In the genomic region with DNA sequence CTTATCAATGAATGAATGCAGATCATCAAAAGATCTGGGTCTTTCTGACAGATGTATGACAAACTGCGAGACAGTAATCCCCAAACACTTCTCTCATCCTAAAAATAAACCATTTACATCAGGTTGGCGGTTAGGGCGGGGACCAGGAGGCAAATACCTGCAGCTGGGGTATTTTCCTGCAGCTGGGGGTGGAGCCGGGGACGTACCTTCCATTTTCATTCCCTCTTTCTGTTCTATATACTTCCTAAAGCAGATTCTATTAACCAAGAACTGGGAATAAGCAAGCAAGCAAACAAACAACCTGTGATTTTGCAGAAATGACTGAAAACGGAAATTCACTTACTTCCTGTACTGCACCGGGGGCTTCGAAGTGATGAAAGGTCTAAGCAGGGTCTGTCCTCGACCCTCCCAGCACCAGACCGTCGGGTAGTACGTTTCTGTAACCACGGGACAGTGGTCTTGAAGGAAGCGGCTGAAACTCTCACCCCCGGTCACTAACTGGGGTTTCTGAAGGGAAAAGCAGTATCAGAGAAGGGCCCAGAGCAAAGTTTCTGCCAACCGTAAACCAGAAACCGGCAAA, we compare ENCODE assay signal across 2 cellular contexts.
TF ChIP-seq lines count a peak whose summit lies in the region.

No MANE protein-coding gene starts in this region.

TF ChIP-seq in GM12878, 131 proteins besides CTCF, POLR2A, EP300 and RAD21 (continues in another document):
- 0 out of 2 replicates have a peak, but pooled peaks have one; percentile 40 for TF ChIP-seq POLR2AphosphoS5 (IDR thresholded peaks at IDR 0.05; ENCODE audit: low read length)
- TF ChIP-seq, protein P1, sequence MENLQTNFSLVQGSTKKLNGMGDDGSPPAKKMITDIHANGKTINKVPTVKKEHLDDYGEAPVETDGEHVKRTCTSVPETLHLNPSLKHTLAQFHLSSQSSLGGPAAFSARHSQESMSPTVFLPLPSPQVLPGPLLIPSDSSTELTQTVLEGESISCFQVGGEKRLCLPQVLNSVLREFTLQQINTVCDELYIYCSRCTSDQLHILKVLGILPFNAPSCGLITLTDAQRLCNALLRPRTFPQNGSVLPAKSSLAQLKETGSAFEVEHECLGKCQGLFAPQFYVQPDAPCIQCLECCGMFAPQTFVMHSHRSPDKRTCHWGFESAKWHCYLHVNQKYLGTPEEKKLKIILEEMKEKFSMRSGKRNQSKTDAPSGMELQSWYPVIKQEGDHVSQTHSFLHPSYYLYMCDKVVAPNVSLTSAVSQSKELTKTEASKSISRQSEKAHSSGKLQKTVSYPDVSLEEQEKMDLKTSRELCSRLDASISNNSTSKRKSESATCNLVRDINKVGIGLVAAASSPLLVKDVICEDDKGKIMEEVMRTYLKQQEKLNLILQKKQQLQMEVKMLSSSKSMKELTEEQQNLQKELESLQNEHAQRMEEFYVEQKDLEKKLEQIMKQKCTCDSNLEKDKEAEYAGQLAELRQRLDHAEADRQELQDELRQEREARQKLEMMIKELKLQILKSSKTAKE (IDR thresholded peaks at IDR 0.05; ENCODE audit: low read depth, poor library complexity, severe bottlenecking), result peak; percentile 7
- TF ChIP-seq MEF2A (IDR thresholded peaks at IDR 0.05; ENCODE audit: insufficient read depth, low read depth, low read length), result peak; percentile 77
- peak; percentile 16; the same call in 1 of the 2 replicates for TF ChIP-seq FOXM1 (IDR thresholded peaks at IDR 0.05; ENCODE audit: low read depth, low read length)
- TF ChIP-seq IRF4 (IDR thresholded peaks at IDR 0.05; ENCODE audit: low read depth, low read length), result no peak
- peak; percentile 9; the same call in 1 of the 2 replicates for TF ChIP-seq JUNB (IDR thresholded peaks at IDR 0.05)
- TF ChIP-seq RUNX3 (IDR thresholded peaks at IDR 0.05; ENCODE audit: low read length), result peak; percentile 78
- TF ChIP-seq, protein P2, sequence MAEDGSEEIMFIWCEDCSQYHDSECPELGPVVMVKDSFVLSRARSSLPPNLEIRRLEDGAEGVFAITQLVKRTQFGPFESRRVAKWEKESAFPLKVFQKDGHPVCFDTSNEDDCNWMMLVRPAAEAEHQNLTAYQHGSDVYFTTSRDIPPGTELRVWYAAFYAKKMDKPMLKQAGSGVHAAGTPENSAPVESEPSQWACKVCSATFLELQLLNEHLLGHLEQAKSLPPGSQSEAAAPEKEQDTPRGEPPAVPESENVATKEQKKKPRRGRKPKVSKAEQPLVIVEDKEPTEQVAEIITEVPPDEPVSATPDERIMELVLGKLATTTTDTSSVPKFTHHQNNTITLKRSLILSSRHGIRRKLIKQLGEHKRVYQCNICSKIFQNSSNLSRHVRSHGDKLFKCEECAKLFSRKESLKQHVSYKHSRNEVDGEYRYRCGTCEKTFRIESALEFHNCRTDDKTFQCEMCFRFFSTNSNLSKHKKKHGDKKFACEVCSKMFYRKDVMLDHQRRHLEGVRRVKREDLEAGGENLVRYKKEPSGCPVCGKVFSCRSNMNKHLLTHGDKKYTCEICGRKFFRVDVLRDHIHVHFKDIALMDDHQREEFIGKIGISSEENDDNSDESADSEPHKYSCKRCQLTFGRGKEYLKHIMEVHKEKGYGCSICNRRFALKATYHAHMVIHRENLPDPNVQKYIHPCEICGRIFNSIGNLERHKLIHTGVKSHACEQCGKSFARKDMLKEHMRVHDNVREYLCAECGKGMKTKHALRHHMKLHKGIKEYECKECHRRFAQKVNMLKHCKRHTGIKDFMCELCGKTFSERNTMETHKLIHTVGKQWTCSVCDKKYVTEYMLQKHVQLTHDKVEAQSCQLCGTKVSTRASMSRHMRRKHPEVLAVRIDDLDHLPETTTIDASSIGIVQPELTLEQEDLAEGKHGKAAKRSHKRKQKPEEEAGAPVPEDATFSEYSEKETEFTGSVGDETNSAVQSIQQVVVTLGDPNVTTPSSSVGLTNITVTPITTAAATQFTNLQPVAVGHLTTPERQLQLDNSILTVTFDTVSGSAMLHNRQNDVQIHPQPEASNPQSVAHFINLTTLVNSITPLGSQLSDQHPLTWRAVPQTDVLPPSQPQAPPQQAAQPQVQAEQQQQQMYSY (CRISPR knock-in tag; IDR thresholded peaks at IDR 0.05), result no peak
- TF ChIP-seq, protein P3, sequence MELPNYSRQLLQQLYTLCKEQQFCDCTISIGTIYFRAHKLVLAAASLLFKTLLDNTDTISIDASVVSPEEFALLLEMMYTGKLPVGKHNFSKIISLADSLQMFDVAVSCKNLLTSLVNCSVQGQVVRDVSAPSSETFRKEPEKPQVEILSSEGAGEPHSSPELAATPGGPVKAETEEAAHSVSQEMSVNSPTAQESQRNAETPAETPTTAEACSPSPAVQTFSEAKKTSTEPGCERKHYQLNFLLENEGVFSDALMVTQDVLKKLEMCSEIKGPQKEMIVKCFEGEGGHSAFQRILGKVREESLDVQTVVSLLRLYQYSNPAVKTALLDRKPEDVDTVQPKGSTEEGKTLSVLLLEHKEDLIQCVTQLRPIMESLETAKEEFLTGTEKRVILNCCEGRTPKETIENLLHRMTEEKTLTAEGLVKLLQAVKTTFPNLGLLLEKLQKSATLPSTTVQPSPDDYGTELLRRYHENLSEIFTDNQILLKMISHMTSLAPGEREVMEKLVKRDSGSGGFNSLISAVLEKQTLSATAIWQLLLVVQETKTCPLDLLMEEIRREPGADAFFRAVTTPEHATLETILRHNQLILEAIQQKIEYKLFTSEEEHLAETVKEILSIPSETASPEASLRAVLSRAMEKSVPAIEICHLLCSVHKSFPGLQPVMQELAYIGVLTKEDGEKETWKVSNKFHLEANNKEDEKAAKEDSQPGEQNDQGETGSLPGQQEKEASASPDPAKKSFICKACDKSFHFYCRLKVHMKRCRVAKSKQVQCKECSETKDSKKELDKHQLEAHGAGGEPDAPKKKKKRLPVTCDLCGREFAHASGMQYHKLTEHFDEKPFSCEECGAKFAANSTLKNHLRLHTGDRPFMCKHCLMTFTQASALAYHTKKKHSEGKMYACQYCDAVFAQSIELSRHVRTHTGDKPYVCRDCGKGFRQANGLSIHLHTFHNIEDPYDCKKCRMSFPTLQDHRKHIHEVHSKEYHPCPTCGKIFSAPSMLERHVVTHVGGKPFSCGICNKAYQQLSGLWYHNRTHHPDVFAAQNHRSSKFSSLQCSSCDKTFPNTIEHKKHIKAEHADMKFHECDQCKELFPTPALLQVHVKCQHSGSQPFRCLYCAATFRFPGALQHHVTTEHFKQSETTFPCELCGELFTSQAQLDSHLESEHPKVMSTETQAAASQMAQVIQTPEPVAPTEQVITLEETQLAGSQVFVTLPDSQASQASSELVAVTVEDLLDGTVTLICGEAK (IDR thresholded peaks at IDR 0.05; ENCODE audit: borderline replicate concordance), result 0 out of 2 replicates have a peak, but pooled peaks have one; percentile 17
- TF ChIP-seq ETV6 (conservative IDR thresholded peaks at IDR 0.05 in 1 of 2, IDR thresholded peaks at IDR 0.05 in 1 of 2; ENCODE audit: borderline replicate concordance in 1 of 2, low read depth in 1 of 2), result peak in 1 of 2 experiments; percentile 60; a peak in 1 of 4 replicates
- TF ChIP-seq TCF12 (IDR thresholded peaks at IDR 0.05; ENCODE audit: low read depth, low read length), result peak; percentile 48; the same call in 1 of the 2 replicates
- TF ChIP-seq CREB1 (IDR thresholded peaks at IDR 0.05; ENCODE audit: low read depth), result peak; percentile 56; the same call in 1 of the 2 replicates

TF ChIP-seq in liver, 16 proteins besides CTCF, POLR2A, EP300 and RAD21:
- TF ChIP-seq HNF4G (IDR thresholded peaks at IDR 0.05) (no peak), HNF4A (conservative IDR thresholded peaks at IDR 0.05) (no peak), EGR1 (IDR thresholded peaks at IDR 0.05; ENCODE audit: low read depth in 2 of 2) (no peak), TAF1 (conservative IDR thresholded peaks at IDR 0.05) (no peak), FOXA2 (IDR thresholded peaks at IDR 0.05) (no peak), GABPA (IDR thresholded peaks at IDR 0.05 in 1 of 2, conservative IDR thresholded peaks at IDR 0.05 in 1 of 2) (no peak), YY1 (IDR thresholded peaks at IDR 0.05) (no peak), FOXA1 (IDR thresholded peaks at IDR 0.05) (no peak)
- TF ChIP-seq, protein P4, sequence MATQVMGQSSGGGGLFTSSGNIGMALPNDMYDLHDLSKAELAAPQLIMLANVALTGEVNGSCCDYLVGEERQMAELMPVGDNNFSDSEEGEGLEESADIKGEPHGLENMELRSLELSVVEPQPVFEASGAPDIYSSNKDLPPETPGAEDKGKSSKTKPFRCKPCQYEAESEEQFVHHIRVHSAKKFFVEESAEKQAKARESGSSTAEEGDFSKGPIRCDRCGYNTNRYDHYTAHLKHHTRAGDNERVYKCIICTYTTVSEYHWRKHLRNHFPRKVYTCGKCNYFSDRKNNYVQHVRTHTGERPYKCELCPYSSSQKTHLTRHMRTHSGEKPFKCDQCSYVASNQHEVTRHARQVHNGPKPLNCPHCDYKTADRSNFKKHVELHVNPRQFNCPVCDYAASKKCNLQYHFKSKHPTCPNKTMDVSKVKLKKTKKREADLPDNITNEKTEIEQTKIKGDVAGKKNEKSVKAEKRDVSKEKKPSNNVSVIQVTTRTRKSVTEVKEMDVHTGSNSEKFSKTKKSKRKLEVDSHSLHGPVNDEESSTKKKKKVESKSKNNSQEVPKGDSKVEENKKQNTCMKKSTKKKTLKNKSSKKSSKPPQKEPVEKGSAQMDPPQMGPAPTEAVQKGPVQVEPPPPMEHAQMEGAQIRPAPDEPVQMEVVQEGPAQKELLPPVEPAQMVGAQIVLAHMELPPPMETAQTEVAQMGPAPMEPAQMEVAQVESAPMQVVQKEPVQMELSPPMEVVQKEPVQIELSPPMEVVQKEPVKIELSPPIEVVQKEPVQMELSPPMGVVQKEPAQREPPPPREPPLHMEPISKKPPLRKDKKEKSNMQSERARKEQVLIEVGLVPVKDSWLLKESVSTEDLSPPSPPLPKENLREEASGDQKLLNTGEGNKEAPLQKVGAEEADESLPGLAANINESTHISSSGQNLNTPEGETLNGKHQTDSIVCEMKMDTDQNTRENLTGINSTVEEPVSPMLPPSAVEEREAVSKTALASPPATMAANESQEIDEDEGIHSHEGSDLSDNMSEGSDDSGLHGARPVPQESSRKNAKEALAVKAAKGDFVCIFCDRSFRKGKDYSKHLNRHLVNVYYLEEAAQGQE (IDR thresholded peaks at IDR 0.05), result no peak
TF ChIP-seq in liver: peak in this region for 0.
